In the genomic region with DNA sequence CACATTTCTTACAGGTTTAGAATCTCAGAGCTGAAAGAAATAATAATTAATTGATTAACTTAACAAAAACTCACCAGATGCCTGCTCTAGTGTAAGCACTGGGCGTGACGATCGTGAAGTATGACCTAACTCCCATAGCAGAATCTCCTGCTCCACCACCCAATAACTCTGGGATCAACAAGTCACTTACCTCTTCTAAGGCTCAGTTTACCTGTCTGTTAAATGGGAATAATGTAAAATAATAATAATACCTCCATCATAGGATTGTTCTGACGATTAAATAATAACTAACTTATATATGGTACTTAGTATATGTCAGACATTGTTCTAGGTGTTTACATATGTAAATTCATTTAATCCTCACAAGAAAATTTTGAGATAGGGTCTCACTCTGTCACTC, we compare ENCODE assay signal across 29 cellular contexts. TPM values are rescaled to one million over a fixed set of nuclear protein-coding genes. Genes with fewer than 3 reads are reported as not detected.
"Had no signal": no experiment of that assay in that cellular context is flagged by ENCODE, and none has a peak within 500 bp of the region (broad histone marks: within the 10 kb centered on the region; RNA-seq: fewer than 3 reads in every experiment).

No MANE protein-coding gene starts in this region.

- DNase-seq: activated CD4-positive, alpha-beta memory T cell treated with anti-CD3 and anti-CD28 coated beads, Interleukin-2, amount 10 ng/mL, durations not matched to agents 7 days and 5 days; activated CD4-positive, alpha-beta T cell treated with anti-CD3 and anti-CD28 coated beads for 1 hour; activated CD4-positive, alpha-beta T cell treated with anti-CD3 and anti-CD28 coated beads, Interleukin-2, amount 10 ng/mL, durations not matched to agents 7 days and 5 days; activated CD8-positive, alpha-beta memory T cell treated with anti-CD3 and anti-CD28 coated beads, Interleukin-2, amount 10 ng/mL, durations not matched to agents 7 days and 5 days; activated naive CD4-positive, alpha-beta T cell; activated T-cell treated with anti-CD3 and anti-CD28 coated beads, Interleukin-2, amount 50 U/mL, for 48 hours; effector CD4-positive, alpha-beta T cell; esophagus squamous epithelium; foreskin melanocyte; mucosa of descending colon; right cardiac atrium; stimulated activated CD4-positive, alpha-beta T cell treated with anti-CD3 and anti-CD28 coated beads, Interleukin-12 subunit alpha, Interleukin-12 subunit beta, amount 100 ng/mL, for 4 hours; stimulated activated CD4-positive, alpha-beta T cell treated with anti-CD3 and anti-CD28 coated beads, Interleukin-4, amount 100 ng/mL, for 24 hours; stimulated activated naive CD8-positive, alpha-beta T cell treated with anti-CD3 and anti-CD28 coated beads, Interleukin-15, amount 100 ng/mL, for 72 hours; T1000 had no signal

- FAIRE-seq: colon had no signal

- H3K4me3 Mint-ChIP-seq: activated CD4-positive, alpha-beta memory T cell treated with anti-CD3 and anti-CD28 coated beads, Interleukin-2, amount 10 ng/mL, durations not matched to agents 7 days and 5 days; activated CD4-positive, alpha-beta T cell treated with anti-CD3 and anti-CD28 coated beads, Interleukin-2, amount 10 ng/mL, durations not matched to agents 7 days and 5 days; activated CD8-positive, alpha-beta memory T cell treated with anti-CD3 and anti-CD28 coated beads, Interleukin-2, amount 10 ng/mL, durations not matched to agents 7 days and 5 days; nephron; stimulated activated effector memory CD8-positive, alpha-beta T cell treated with anti-CD3 and anti-CD28 coated beads, Interleukin-12 subunit alpha, Interleukin-12 subunit beta, amount 100 ng/mL, for 72 hours; stimulated activated naive CD8-positive, alpha-beta T cell treated with anti-CD3 and anti-CD28 coated beads, Interleukin-15, amount 100 ng/mL, for 72 hours; T-helper 1 cell treated with Interleukin-12 subunit alpha and Interleukin-12 subunit beta and Interleukin-4 antibody, amounts not matched to agents 30 μg/mL and 1 μg/mL, for 36 hours; WTC11 had no signal

- H3K27ac Mint-ChIP-seq: activated CD4-positive, alpha-beta memory T cell treated with anti-CD3 and anti-CD28 coated beads, Interleukin-2, amount 10 ng/mL, durations not matched to agents 7 days and 5 days; activated CD8-positive, alpha-beta memory T cell treated with anti-CD3 and anti-CD28 coated beads, Interleukin-2, amount 10 ng/mL, durations not matched to agents 7 days and 5 days; activated naive CD4-positive, alpha-beta T cell treated with anti-CD3 and anti-CD28 coated beads, Interleukin-2, amount 50 U/mL, for 72 hours; nephron; stimulated activated effector memory CD8-positive, alpha-beta T cell treated with anti-CD3 and anti-CD28 coated beads, Interleukin-12 subunit alpha, Interleukin-12 subunit beta, amount 100 ng/mL, for 72 hours; T-helper 1 cell treated with Interleukin-12 subunit alpha and Interleukin-12 subunit beta and Interleukin-4 antibody, amounts not matched to agents 30 μg/mL and 1 μg/mL, for 36 hours had no signal

- H3K36me3 ChIP-seq: esophagus squamous epithelium, upper lobe of left lung, vagina had no signal

- H3K4me3 ChIP-seq: esophagus squamous epithelium, mucosa of descending colon, upper lobe of left lung, vagina had no signal

- H3K27me3 Mint-ChIP-seq: activated CD4-positive, alpha-beta memory T cell treated with anti-CD3 and anti-CD28 coated beads, Interleukin-2, amount 10 ng/mL, durations not matched to agents 7 days and 5 days; activated CD4-positive, alpha-beta T cell treated with anti-CD3 and anti-CD28 coated beads, Interleukin-2, amount 10 ng/mL, durations not matched to agents 7 days and 5 days; activated CD8-positive, alpha-beta memory T cell treated with anti-CD3 and anti-CD28 coated beads, Interleukin-2, amount 10 ng/mL, durations not matched to agents 7 days and 5 days; stimulated activated naive CD8-positive, alpha-beta T cell treated with anti-CD3 and anti-CD28 coated beads, Interleukin-15, amount 100 ng/mL, for 72 hours had no signal

- H3K9me3 ChIP-seq: esophagus squamous epithelium, mucosa of descending colon, upper lobe of left lung, vagina had no signal

- H3K9me3 Mint-ChIP-seq: activated CD4-positive, alpha-beta memory T cell treated with anti-CD3 and anti-CD28 coated beads, Interleukin-2, amount 10 ng/mL, durations not matched to agents 7 days and 5 days; activated CD4-positive, alpha-beta T cell treated with anti-CD3 and anti-CD28 coated beads, Interleukin-2, amount 10 ng/mL, durations not matched to agents 7 days and 5 days; activated naive CD4-positive, alpha-beta T cell treated with anti-CD3 and anti-CD28 coated beads, Interleukin-2, amount 50 U/mL, for 72 hours; nephron; stimulated activated effector memory CD8-positive, alpha-beta T cell treated with anti-CD3 and anti-CD28 coated beads, Interleukin-12 subunit alpha, Interleukin-12 subunit beta, amount 100 ng/mL, for 72 hours; stimulated activated naive CD8-positive, alpha-beta T cell treated with anti-CD3 and anti-CD28 coated beads, Interleukin-15, amount 100 ng/mL, for 72 hours; T-helper 1 cell treated with Interleukin-12 subunit alpha and Interleukin-12 subunit beta and Interleukin-4 antibody, amounts not matched to agents 30 μg/mL and 1 μg/mL, for 36 hours; WTC11 had no signal

- H3K36me3 Mint-ChIP-seq: activated naive CD4-positive, alpha-beta T cell treated with anti-CD3 and anti-CD28 coated beads, Interleukin-2, amount 50 U/mL, for 72 hours; WTC11 had no signal

- H3K27me3 ChIP-seq: esophagus squamous epithelium, upper lobe of left lung, vagina had no signal

- H3K27ac ChIP-seq: upper lobe of left lung, vagina had no signal

- ATAC-seq: activated CD8-positive, alpha-beta memory T cell treated with anti-CD3 and anti-CD28 coated beads, Interleukin-2, amount 10 ng/mL, durations not matched to agents 7 days and 5 days; activated naive CD4-positive, alpha-beta T cell treated with anti-CD3 and anti-CD28 coated beads, Interleukin-2, amount 50 U/mL, for 72 hours; mucosa of descending colon; right cardiac atrium; stimulated activated effector memory CD8-positive, alpha-beta T cell treated with anti-CD3 and anti-CD28 coated beads, Interleukin-12 subunit alpha, Interleukin-12 subunit beta, amount 100 ng/mL, for 72 hours; stimulated activated naive CD8-positive, alpha-beta T cell treated with anti-CD3 and anti-CD28 coated beads, Interleukin-15, amount 100 ng/mL, for 72 hours; WTC11 had no signal

RNA-seq across cellular contexts. Expression of gene SHISAL2A, which starts 40.5 kb away (rescaled TPM):
- total RNA-seq: dermis blood vessel endothelial cell, left ventricle myocardium superior, lung microvascular endothelial cell, mesenteric fat pad, myocyte, osteoblast, right cardiac atrium had no signal
- polyA plus RNA-seq: right cardiac atrium had no signal
